In the genomic region with DNA sequence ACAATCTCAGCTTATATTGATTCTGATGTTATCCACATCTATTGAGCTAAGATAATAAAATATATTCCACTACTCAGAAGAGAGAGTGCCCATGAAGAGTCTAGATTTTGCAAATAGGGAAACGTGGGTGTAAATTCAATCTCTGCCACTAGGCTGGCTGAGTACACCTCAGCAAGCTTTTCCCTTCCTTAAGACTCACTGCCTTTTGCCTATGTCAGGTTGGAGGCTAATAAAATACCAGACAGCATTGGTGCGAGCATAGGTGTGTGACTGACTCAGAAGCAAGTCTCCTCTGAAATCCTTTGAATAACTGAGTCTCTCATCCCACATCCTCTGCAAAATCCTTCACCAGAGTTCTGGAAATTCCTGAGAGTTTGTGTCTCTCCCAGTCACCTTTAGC, we compare ENCODE assay signal across 30 cellular contexts.
DNase-seq lines count a peak whose midpoint lies in the region; ATAC-seq, FAIRE-seq and TF ChIP-seq lines count a peak whose summit lies in the region.
"Had no signal": no experiment of that assay in that cellular context is flagged by ENCODE, and none has a peak within 500 bp of the region (broad histone marks: within the 10 kb centered on the region; RNA-seq: fewer than 3 reads in every experiment).

No MANE protein-coding gene starts in this region.

- TF ChIP-seq CTCF in chondrocyte (IDR thresholded peaks at IDR 0.05) (peak; percentile 18), keratinocyte (optimal IDR thresholded peaks at IDR 0.05 in 1 of 3, IDR thresholded peaks at IDR 0.05 in 1 of 3, conservative IDR thresholded peaks at IDR 0.05 in 1 of 3; ENCODE audit: extremely low read depth in 1 of 3, insufficient read depth in 2 of 3, low read length in 3 of 3) (peak; percentile 39 to 51 (median 42))

- no peaks in the 10 kb centered on the region for H3K36me3 ChIP-seq in keratinocyte (ENCODE audit: control insufficient read depth in 2 of 2, extremely low read depth in 1 of 2, insufficient read depth in 2 of 2, low read length in 2 of 2)
- H3K36me3 ChIP-seq: BLaER1 treated with 17β-estradiol and CSF1 and Interleukin-3, amounts not matched to agents 10 nM and 100 nM; HAP-1; suprapubic skin had no signal

- H3K4me3 ChIP-seq in keratinocyte (ENCODE audit: control insufficient read depth in 2 of 3, extremely low read depth in 1 of 3, insufficient read depth in 2 of 3, low read depth in 1 of 3, low read length in 3 of 3): no peak overlapping the region
- H3K4me3 ChIP-seq: BLaER1 treated with 17β-estradiol and CSF1 and Interleukin-3, amounts not matched to agents 10 nM and 100 nM; HAP-1; suprapubic skin had no signal

- H3K9me1 ChIP-seq in keratinocyte (ENCODE audit: control insufficient read depth, extremely low read depth, insufficient read depth, low read length): no peaks in the 10 kb centered on the region

- H3K4me3 Mint-ChIP-seq in chondrocyte (ENCODE audit: unreplicated experiment): no peak overlapping the region
- H3K4me3 Mint-ChIP-seq: activated naive CD4-positive, alpha-beta T cell treated with anti-CD3 and anti-CD28 coated beads, Interleukin-2, amount 50 U/mL, for 24 hours; natural killer cell treated with Interleukin-12 subunit alpha and Interleukin-12 subunit beta and Interleukin-15 and Interleukin-18, amount 100 ng/mL, for 72 hours; stimulated activated memory B cell treated with anti-CD40 and anti-IgM and Interleukin-4, amounts not matched to agents 10 μg/mL and 1 μg/mL and 100 μg/mL, for 72 hours had no signal

- dilution Hi-C loops in keratinocyte (cut with MboI; ENCODE audit: extremely low pct_ligation_motif_present, low sequenced_read_pairs): no loop called here

- H3K9me3 Mint-ChIP-seq in chondrocyte (ENCODE audit: low read depth): peaks cover 10% of the 10 kb centered on the region
- H3K9me3 Mint-ChIP-seq: activated naive CD4-positive, alpha-beta T cell treated with anti-CD3 and anti-CD28 coated beads, Interleukin-2, amount 50 U/mL, for 24 hours; stimulated activated memory B cell treated with anti-CD40 and anti-IgM and Interleukin-4, amounts not matched to agents 10 μg/mL and 1 μg/mL and 100 μg/mL, for 72 hours had no signal

- no peaks in the 10 kb centered on the region for H3K4me1 ChIP-seq in keratinocyte (ENCODE audit: control insufficient read depth, extremely low read depth, insufficient read depth, low read length)
- H3K4me1 ChIP-seq: Caco-2, HAP-1, suprapubic skin had no signal

- H3K4me2 ChIP-seq in keratinocyte (ENCODE audit: control insufficient read depth, extremely low read depth, insufficient read depth, low read depth, low read length): no peak overlapping the region

- H3K9ac ChIP-seq in keratinocyte (ENCODE audit: control insufficient read depth, extremely low read depth, insufficient read depth, low read length): no peak overlapping the region
- H3K9ac ChIP-seq: BLaER1 treated with 17β-estradiol and CSF1 and Interleukin-3, amounts not matched to agents 10 nM and 100 nM had no signal

- no peak overlapping the region for H2AFZ ChIP-seq in keratinocyte (ENCODE audit: control insufficient read depth, low read length)

- FAIRE-seq in keratinocyte (lab: Jason Lieb, UNC): peak; percentile 81
- FAIRE-seq: urothelium cell line had no signal

- no peak overlapping the region for H3K27ac ChIP-seq in keratinocyte (ENCODE audit: control insufficient read depth, insufficient read depth, low read length)
- H3K27ac ChIP-seq: suprapubic skin had no signal

- H3K4me1 Mint-ChIP-seq in chondrocyte (ENCODE audit: low read depth): no peaks in the 10 kb centered on the region
- H3K4me1 Mint-ChIP-seq: activated naive CD4-positive, alpha-beta T cell treated with anti-CD3 and anti-CD28 coated beads, Interleukin-2, amount 50 U/mL, for 24 hours had no signal

- no peaks in the 10 kb centered on the region for H3K36me3 Mint-ChIP-seq in chondrocyte (ENCODE audit: low read depth)
- H3K36me3 Mint-ChIP-seq: activated naive CD4-positive, alpha-beta T cell treated with anti-CD3 and anti-CD28 coated beads, Interleukin-2, amount 50 U/mL, for 24 hours; natural killer cell treated with Interleukin-12 subunit alpha and Interleukin-12 subunit beta and Interleukin-15 and Interleukin-18, amount 100 ng/mL, for 72 hours; stimulated activated memory B cell treated with anti-CD40 and anti-IgM and Interleukin-4, amounts not matched to agents 10 μg/mL and 1 μg/mL and 100 μg/mL, for 72 hours had no signal

- H3K27ac Mint-ChIP-seq in chondrocyte (ENCODE audit: unreplicated experiment): no peak overlapping the region
- H3K27ac Mint-ChIP-seq: activated naive CD4-positive, alpha-beta T cell treated with anti-CD3 and anti-CD28 coated beads, Interleukin-2, amount 50 U/mL, for 24 hours; natural killer cell treated with Interleukin-12 subunit alpha and Interleukin-12 subunit beta and Interleukin-15 and Interleukin-18, amount 100 ng/mL, for 72 hours; stimulated activated memory B cell treated with anti-CD40 and anti-IgM and Interleukin-4, amounts not matched to agents 10 μg/mL and 1 μg/mL and 100 μg/mL, for 72 hours had no signal

- ATAC-seq in GM21528 (IDR thresholded peaks at IDR 0.05; ENCODE audit: low FRiP score, unreplicated experiment): no peak
- ATAC-seq: left lobe of liver; natural killer cell treated with Interleukin-12 subunit alpha and Interleukin-12 subunit beta and Interleukin-15 and Interleukin-18, amount 100 ng/mL, for 72 hours; stimulated activated memory B cell treated with anti-CD40 and anti-IgM and Interleukin-4, amounts not matched to agents 10 μg/mL and 1 μg/mL and 100 μg/mL, for 72 hours had no signal

- no peaks in the 10 kb centered on the region for H3K9me3 ChIP-seq in keratinocyte (ENCODE audit: control insufficient read depth, low read depth, low read length)
- H3K9me3 ChIP-seq: Caco-2, HAP-1, suprapubic skin had no signal

- H3K79me2 ChIP-seq in keratinocyte (ENCODE audit: control insufficient read depth, insufficient read depth, low read length): no peaks in the 10 kb centered on the region

- no peaks in the 10 kb centered on the region for H3K27me3 ChIP-seq in keratinocyte (ENCODE audit: control insufficient read depth, extremely low read depth, insufficient read depth, low read length)
- H3K27me3 ChIP-seq: BLaER1 treated with 17β-estradiol and CSF1 and Interleukin-3, amounts not matched to agents 10 nM and 100 nM; suprapubic skin had no signal

- H4K20me1 ChIP-seq in keratinocyte (ENCODE audit: control insufficient read depth, extremely low read depth, insufficient read depth, low read length): no peaks in the 10 kb centered on the region
- H4K20me1 ChIP-seq: BLaER1 treated with 17β-estradiol and CSF1 and Interleukin-3, amounts not matched to agents 10 nM and 100 nM had no signal

- H3K27me3 Mint-ChIP-seq in chondrocyte (ENCODE audit: low read depth): peaks cover 3% of the 10 kb centered on the region
- H3K27me3 Mint-ChIP-seq: activated naive CD4-positive, alpha-beta T cell treated with anti-CD3 and anti-CD28 coated beads, Interleukin-2, amount 50 U/mL, for 24 hours; natural killer cell treated with Interleukin-12 subunit alpha and Interleukin-12 subunit beta and Interleukin-15 and Interleukin-18, amount 100 ng/mL, for 72 hours; stimulated activated memory B cell treated with anti-CD40 and anti-IgM and Interleukin-4, amounts not matched to agents 10 μg/mL and 1 μg/mL and 100 μg/mL, for 72 hours had no signal

- DNase-seq in ELF-1 (ENCODE audit: low read depth, low spot score): peak; percentile 15
- peak; percentile 9 for DNase-seq in NAMALWA (ENCODE audit: low spot score)
- no peak for DNase-seq in chondrocyte (ENCODE audit: low spot score)
- DNase-seq in keratinocyte (ENCODE audit: low read depth, low spot score): peak; percentile 36
- no peak for DNase-seq in stimulated activated CD4-positive, alpha-beta T cell treated with anti-CD3 and anti-CD28 coated beads, Interleukin-2, amount 100 ng/mL, for 24 hours
- no peak for DNase-seq in NCI-H128 (lab: John Stamatoyannopoulos, UW; ENCODE audit: unreplicated experiment)
- DNase-seq in NCI-H187 treated with DMSO at 0.1 percent for 48 hours (lab: John Stamatoyannopoulos, UW): no peak
- DNase-seq: ACHN; activated CD4-positive, alpha-beta T cell treated with anti-CD3 and anti-CD28 coated beads, Interleukin-2, amount 50 U/mL, for 1 hour; anterior cingulate cortex; Caco-2; cerebellar nuclear complex; effector CD8-positive, alpha-beta T cell; KBM-7; midbrain; NCI-H2029 treated with DMSO at 0.1 percent for 48 hours; NCI-H345; NCI-H774; posterior cingulate gyrus; SHP77 treated with DMSO at 0.1 percent for 48 hours; T-helper 1 cell had no signal

Comparison
In these comparisons a context has a peak if more than half of its experiments do, and no peak if none do; other contexts are left out.
1. DNase-seq: peak in ELF-1 (single experiment), NAMALWA (single experiment) and keratinocyte (single experiment); none in chondrocyte (single experiment), stimulated activated CD4-positive, alpha-beta T cell treated with anti-CD3 and anti-CD28 coated beads, Interleukin-2, amount 100 ng/mL, for 24 hours (0 of 2), NCI-H128 (single experiment) and NCI-H187 treated with DMSO at 0.1 percent for 48 hours (single experiment).